9 cellular contexts compared by ENCODE assay signal in genomic region chr10:14173706-14174594, GRCh38.
A peak's percentile ranks its signal among the peaks of the same experiment; 100 is the strongest.
DNase-seq lines count a peak whose midpoint lies in the region; ATAC-seq and TF ChIP-seq lines count a peak whose summit lies in the region.
"Had no signal": no experiment of that assay in that cellular context is flagged by ENCODE, and none has a peak within 500 bp of the region (broad histone marks: within the 10 kb centered on the region; RNA-seq: fewer than 3 reads in every experiment).

No MANE protein-coding gene starts in this region.

- H3K4me1 ChIP-seq in ES-I3 (ENCODE audit: insufficient read depth, low read length) (0 out of 2 replicates have a peak, but pooled peaks cover 5% of the 10 kb centered on the region), breast epithelium (no peaks in the 10 kb centered on the region), stomach (peaks cover 6 to 18% (median 14%) of the 10 kb centered on the region in 4 donors)

- DNase-seq in NCI-H345 (lab: John Stamatoyannopoulos, UW) (peak; percentile 66), breast epithelium (ENCODE audit: low spot score in 2 of 2) (no peak), left lobe of liver (ENCODE audit: low spot score) (no peak), stomach (no peak), NCI-H128 (lab: John Stamatoyannopoulos, UW; ENCODE audit: unreplicated experiment) (no peak), HUDEP-2 (lab: John Stamatoyannopoulos, UW; ENCODE audit: unreplicated experiment in 76 of 76) (no peak)

- H3K27ac ChIP-seq in breast epithelium (no peak overlapping the region), stomach (peak overlapping the region in 1 of 5 donors; percentile 26)
- H3K27ac ChIP-seq: SK-N-MC had no signal

- peak overlapping the region; percentile 89 for H3K9ac ChIP-seq in ES-I3 (ENCODE audit: low read depth, low read length)

- H3K9me3 ChIP-seq in ES-I3 (ENCODE audit: control insufficient read depth, insufficient read depth, low read length), result no peaks in the 10 kb centered on the region
- no peaks in the 10 kb centered on the region for H3K9me3 ChIP-seq in breast epithelium
- H3K9me3 ChIP-seq in stomach, result no peaks in the 10 kb centered on the region

- TF ChIP-seq CTCF in breast epithelium (IDR thresholded peaks at IDR 0.05), result no peak
- no peak for TF ChIP-seq CTCF in stomach (IDR thresholded peaks at IDR 0.05)

- ATAC-seq in left lobe of liver (peak; percentile 43), HG03457 (IDR thresholded peaks at IDR 0.05; ENCODE audit: unreplicated experiment) (no peak)

- 3 to 5% (median 3%) methylated on average over 32 of the region's 32 CpGs for WGBS in stomach, 5 donors

- TF ChIP-seq EP300 in stomach (IDR thresholded peaks at IDR 0.05), result no peak

- intact Hi-C loops in breast epithelium (cut with DNase I; ENCODE audit: low total_unique reads), result no loop called here
- intact Hi-C loops in stomach (cut with DNase I; ENCODE audit: low total_unique reads), result no loop called here

- TF ChIP-seq POLR2A in breast epithelium (IDR thresholded peaks at IDR 0.05) (no peak), stomach (IDR thresholded peaks at IDR 0.05) (no peak)

- H3K4me3 ChIP-seq in breast epithelium, result peak overlapping the region; percentile 24 to 62 (median 43)
- peak overlapping the region; percentile 42 to 44 (median 42) for H3K4me3 ChIP-seq in stomach
- H3K4me3 ChIP-seq: SK-N-MC had no signal

- H3K36me3 ChIP-seq in ES-I3 (ENCODE audit: insufficient read depth, low read length) (no peaks in the 10 kb centered on the region), breast epithelium (no peaks in the 10 kb centered on the region), stomach (no peaks in the 10 kb centered on the region)

- H3K27me3 ChIP-seq in breast epithelium (peaks cover 0 to 40% of the 10 kb centered on the region in 2 donors), stomach (peaks cover 0 to 47% (median 26%) of the 10 kb centered on the region in 3 donors)
